Comparison of ENCODE assay signal across 17 cellular contexts in genomic region chr6:23175391-23175790, GRCh38.
DNase-seq lines count a peak whose midpoint lies in the region; ATAC-seq and TF ChIP-seq lines count a peak whose summit lies in the region.
"Had no signal": no experiment of that assay in that cellular context is flagged by ENCODE, and none has a peak within 500 bp of the region (broad histone marks: within the 10 kb centered on the region; RNA-seq: fewer than 3 reads in every experiment).

No MANE protein-coding gene starts in this region.

- H3K36me3 ChIP-seq in HCT116 (ENCODE audit: control insufficient read depth in 1 of 2, insufficient read depth in 2 of 2, low read length in 2 of 2) (no peaks in the 10 kb centered on the region), Karpas-422 (ENCODE audit: insufficient read depth, low read length) (no peaks in the 10 kb centered on the region)

- no peak overlapping the region for H3K4me3 Mint-ChIP-seq in nephron
- no peak overlapping the region for H3K4me3 Mint-ChIP-seq in naive thymus-derived CD8-positive, alpha-beta T cell
- H3K4me3 Mint-ChIP-seq: CD14-positive monocyte, endodermal cell had no signal

- H3K27ac ChIP-seq in HCT116 (ENCODE audit: low read depth, low read length) (no peak overlapping the region), Karpas-422 (ENCODE audit: low read length) (no peak overlapping the region)

- BruUV-seq in HCT116 (replicated peaks; lab: Mats Ljungman, UMichigan) = no TSS peak

- CTCF ChIA-PET in HCT116 (lab: Charles Lee) = no interaction called here

- H3K9me3 ChIP-seq in HCT116 (ENCODE audit: control insufficient read depth in 1 of 2, insufficient read depth in 1 of 2, low read depth in 1 of 2, low read length in 2 of 2) (peaks cover 0 to 4% of the 10 kb centered on the region in 2 experiments; a peak in 1 of 4 replicates), Karpas-422 (ENCODE audit: low read length) (0 out of 2 replicates have a peak, but pooled peaks cover 3% of the 10 kb centered on the region)

- TF ChIP-seq RAD21 in HCT116 (IDR thresholded peaks at IDR 0.05; ENCODE audit: low read depth) = no peak

- peaks cover 33% of the 10 kb centered on the region for H3K4me1 Mint-ChIP-seq in nephron
- H3K4me1 Mint-ChIP-seq in naive thymus-derived CD8-positive, alpha-beta T cell = no peaks in the 10 kb centered on the region

- TF ChIP-seq CTCF in AG10803 (conservative IDR thresholded peaks at IDR 0.05; ENCODE audit: low read length) (no peak), HCT116 (IDR thresholded peaks at IDR 0.05 in 2 of 3, conservative IDR thresholded peaks at IDR 0.05 in 1 of 3; ENCODE audit: borderline replicate concordance in 1 of 3, insufficient read depth in 1 of 3, low read depth in 2 of 3, low read length in 2 of 3) (no peak), cardiac fibroblast (IDR thresholded peaks at IDR 0.05; ENCODE audit: low read depth, low read length) (no peak), nephron (IDR thresholded peaks at IDR 0.05; ENCODE audit: unreplicated experiment in 3 of 3) (no peak)

- H3K9ac ChIP-seq in HCT116 (ENCODE audit: low read length) (no peak overlapping the region), Karpas-422 (ENCODE audit: low read length) (no peak overlapping the region)

- no peaks in the 10 kb centered on the region for H4K20me1 ChIP-seq in HCT116 (ENCODE audit: insufficient read depth)
- H4K20me1 ChIP-seq in Karpas-422 (ENCODE audit: insufficient read depth, low read depth, low read length) = no peaks in the 10 kb centered on the region

- peak; percentile 65 for DNase-seq in AG10803 (ENCODE audit: low read depth)
- DNase-seq in HCT116 (ENCODE audit: low read depth, low spot score) = no peak
- DNase-seq in cardiac fibroblast (ENCODE audit: low read depth in 2 of 2) = peak; percentile 44 to 59
- DNase-seq in Karpas-422 = no peak
- DNase-seq in naive thymus-derived CD8-positive, alpha-beta T cell = no peak
- DNase-seq in NCI-H774 (lab: John Stamatoyannopoulos, UW) = no peak
- DNase-seq: activated CD4-positive, alpha-beta T cell treated with anti-CD3 and anti-CD28 coated beads, Interleukin-2, amount 50 U/mL, for 48 hours; DMS79 treated with DMSO at 0.1 percent for 48 hours; endodermal cell; KG1; NCI-H1092 treated with DMSO at 0.1 percent for 48 hours; NCI-H748 treated with DMSO at 0.1 percent for 48 hours; RPMI8226; small intestine had no signal

- no peaks in the 10 kb centered on the region for H3K27me3 Mint-ChIP-seq in nephron (ENCODE audit: low read depth)
- no peaks in the 10 kb centered on the region for H3K27me3 Mint-ChIP-seq in naive thymus-derived CD8-positive, alpha-beta T cell

- peak overlapping the region in 2 of 3 experiments; percentile 18 to 31 for H3K27ac Mint-ChIP-seq in nephron
- no peak overlapping the region for H3K27ac Mint-ChIP-seq in naive thymus-derived CD8-positive, alpha-beta T cell
- H3K27ac Mint-ChIP-seq: CD14-positive monocyte, endodermal cell had no signal

- POLR2A ChIA-PET in HCT116 (lab: Charles Lee) = no interaction called here
- POLR2A ChIA-PET in naive thymus-derived CD8-positive, alpha-beta T cell (lab: Charles Lee) = no interaction called here

- RAD21 ChIA-PET in HCT116 (lab: Charles Lee; ENCODE audit: low non-redundant PET in 1 of 2, low total read pairs in 2 of 2, uncharacterized antibody in 2 of 2, unreplicated experiment in 2 of 2) = no interaction called here

- ATAC-seq in HCT116 = no peak
- no peak for ATAC-seq in naive thymus-derived CD8-positive, alpha-beta T cell
- ATAC-seq in HG03045 (IDR thresholded peaks at IDR 0.05; ENCODE audit: unreplicated experiment) = no peak

- no peak for TF ChIP-seq POLR2A in HCT116 (IDR thresholded peaks at IDR 0.05; ENCODE audit: borderline replicate concordance, extremely low read depth, insufficient read depth, insufficient read length)

- H3K4me1 ChIP-seq in HCT116 (ENCODE audit: control insufficient read depth in 1 of 2, insufficient read depth in 2 of 2, low read length in 2 of 2) (peaks cover 0 to 19% of the 10 kb centered on the region in 2 experiments; a peak in 2 of 4 replicates), Karpas-422 (ENCODE audit: low read length) (no peaks in the 10 kb centered on the region)

- peaks cover 4% of the 10 kb centered on the region for H3K9me3 Mint-ChIP-seq in nephron
- H3K9me3 Mint-ChIP-seq in naive thymus-derived CD8-positive, alpha-beta T cell = peaks cover 0 to 3% (median 0%) of the 10 kb centered on the region in 9 donors

- H3K4me3 ChIP-seq in AG10803 (ENCODE audit: low read length) (no peak overlapping the region), HCT116 (replicated peaks in 1 of 2; ENCODE audit: low read depth in 1 of 2, low read length in 2 of 2) (no peak overlapping the region), cardiac fibroblast (replicated peaks in 1 of 2; ENCODE audit: low read depth in 2 of 2, low read length in 2 of 2) (no peak overlapping the region), Karpas-422 (ENCODE audit: low read length) (no peak overlapping the region)

- peaks cover 4% of the 10 kb centered on the region for H3K36me3 Mint-ChIP-seq in nephron (ENCODE audit: low read depth)
- no peaks in the 10 kb centered on the region for H3K36me3 Mint-ChIP-seq in naive thymus-derived CD8-positive, alpha-beta T cell
- H3K36me3 Mint-ChIP-seq: CD14-positive monocyte had no signal

- H2AFZ ChIP-seq in HCT116 (ENCODE audit: low read depth, low read length, poor library complexity, severe bottlenecking) = no peak overlapping the region
- H2AFZ ChIP-seq in Karpas-422 (ENCODE audit: low read length) = no peak overlapping the region

- H3K27me3 ChIP-seq in HCT116 (ENCODE audit: insufficient read depth, low read length) (no peaks in the 10 kb centered on the region), Karpas-422 (ENCODE audit: low read length) (no peaks in the 10 kb centered on the region)

- intact Hi-C loops in HCT116 (cut with micrococcal nuclease) = no loop called here

- H3K79me2 ChIP-seq in HCT116 (ENCODE audit: insufficient read depth, low read length) (no peaks in the 10 kb centered on the region), Karpas-422 (ENCODE audit: low read length) (no peaks in the 10 kb centered on the region)

- peak overlapping the region; percentile 38 for H3K4me2 ChIP-seq in HCT116 (ENCODE audit: low read length)
- no peak overlapping the region for H3K4me2 ChIP-seq in Karpas-422 (ENCODE audit: low read depth, low read length, poor library complexity, severe bottlenecking)

- no peaks in the 10 kb centered on the region for H3K9me2 ChIP-seq in HCT116 (ENCODE audit: insufficient read depth)
- H3K9me2 ChIP-seq in Karpas-422 (replicated peaks; ENCODE audit: insufficient read depth, low read length) = no peaks in the 10 kb centered on the region

TF ChIP-seq in HCT116, 20 proteins besides CTCF, POLR2A, EP300 and RAD21:
- TF ChIP-seq POLR2AphosphoS5 (IDR thresholded peaks at IDR 0.05; ENCODE audit: low read depth, low read length) (no peak), YY1 (IDR thresholded peaks at IDR 0.05; ENCODE audit: extremely low read depth, insufficient replicate concordance, low read depth, low read length) (no peak), ZNF274 (IDR thresholded peaks at IDR 0.05; ENCODE audit: low read depth, low read length) (no peak), TCF7L2 (IDR thresholded peaks at IDR 0.05; ENCODE audit: borderline replicate concordance, extremely low read depth, insufficient read depth, insufficient read length) (no peak), SIN3A (IDR thresholded peaks at IDR 0.05; ENCODE audit: low read depth) (no peak), EZH2 (IDR thresholded peaks at IDR 0.05) (no peak), JUND (IDR thresholded peaks at IDR 0.05) (no peak), SRF (IDR thresholded peaks at IDR 0.05; ENCODE audit: low read depth) (no peak), SP1 (IDR thresholded peaks at IDR 0.05; ENCODE audit: low read depth) (no peak)

Comparison
In these comparisons a context has a peak if more than half of its experiments do, and no peak if none do; other contexts are left out.
1. DNase-seq: peak in AG10803 (single experiment) and cardiac fibroblast (2 of 2); none in HCT116 (single experiment), Karpas-422 (single experiment), naive thymus-derived CD8-positive, alpha-beta T cell (0 of 10) and NCI-H774 (single experiment).
2. H3K27ac Mint-ChIP-seq: peak in nephron (2 of 3); none in naive thymus-derived CD8-positive, alpha-beta T cell (0 of 10).